Comparison of ENCODE assay signal across 8 cellular contexts in the genomic region with DNA sequence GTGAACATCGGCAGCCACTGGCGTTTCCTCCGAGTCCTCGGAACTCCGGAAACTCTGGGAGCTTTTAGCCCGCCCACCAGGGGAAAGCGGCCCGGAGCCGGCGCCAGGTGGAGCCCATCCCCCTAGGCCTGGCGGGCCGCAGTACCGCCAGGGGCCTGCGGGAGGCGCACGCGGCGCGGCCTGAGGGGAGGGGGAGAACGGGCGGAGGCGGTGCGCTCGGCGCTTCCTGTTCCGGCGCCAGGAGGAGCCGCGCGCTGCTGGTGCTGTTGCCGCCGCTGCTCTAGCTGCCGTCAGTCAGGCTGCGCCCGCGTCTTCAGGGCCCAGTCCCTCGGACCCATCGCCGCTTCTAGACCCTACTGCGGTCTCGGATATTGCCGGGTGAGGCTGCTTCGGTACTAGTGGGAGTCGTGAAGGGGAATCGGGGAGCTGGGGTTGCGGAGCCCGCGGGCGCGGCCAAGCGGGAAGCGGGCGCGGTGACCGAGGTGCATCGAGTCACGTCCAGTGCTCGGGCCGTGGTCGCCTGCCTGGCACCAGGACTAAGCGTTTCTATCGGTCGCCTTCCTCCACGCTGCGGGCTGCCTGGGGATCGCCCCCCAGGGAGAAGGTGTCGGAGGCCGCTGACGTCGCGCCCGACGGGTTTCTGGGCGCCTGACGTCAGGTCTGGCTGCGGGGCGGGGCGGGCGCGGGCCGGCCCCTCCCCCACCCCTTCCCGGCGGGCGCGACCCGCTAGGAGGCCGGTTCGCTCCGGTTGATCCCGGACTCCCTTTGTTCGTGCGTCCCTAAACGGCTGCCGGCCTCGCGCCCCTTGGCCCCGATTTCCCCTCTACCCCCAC. TPM values are rescaled to one million over a fixed set of nuclear protein-coding genes. Genes with fewer than 3 reads are reported as not detected.
A peak's percentile ranks its signal among the peaks of the same experiment; 100 is the strongest.
DNase-seq lines count a peak whose midpoint lies in the region; ATAC-seq and TF ChIP-seq lines count a peak whose summit lies in the region.

A gene (plus strand): TSS at position 222 of the 833 bp plus-strand sequence. CDS start 10,037 bp downstream, outside the sequence.

- H3K36me3 ChIP-seq in PC-9 (ENCODE audit: low read depth), result peaks cover 10% of the 10 kb centered on the region; the same call in 1 of the 2 replicates
- peaks cover 0 to 22% of the 10 kb centered on the region in 2 donors for H3K36me3 ChIP-seq in muscle layer of duodenum (ENCODE audit: control insufficient read depth in 1 of 2, insufficient read depth in 2 of 2, low read length in 2 of 2)

- peaks cover 43% of the 10 kb centered on the region for H4K20me1 ChIP-seq in PC-9 (ENCODE audit: insufficient read depth)

- peak within 1 kb of the TSS; percentile 98 for H3K27ac Mint-ChIP-seq in activated T-cell treated with anti-CD3 and anti-CD28 coated beads, Interleukin-2, amount 50 U/mL, for 24 hours

- peak within 1 kb of the TSS; percentile 89 for H3K4me3 Mint-ChIP-seq in activated T-cell treated with anti-CD3 and anti-CD28 coated beads, Interleukin-2, amount 50 U/mL, for 24 hours

- H3F3A ChIP-seq in PC-9 (ENCODE audit: insufficient read depth, low read depth), result peaks cover 35% of the 10 kb centered on the region

- peaks cover 17% of the 10 kb centered on the region for H3K4me1 ChIP-seq in PC-9 (replicated peaks; ENCODE audit: insufficient read depth)
- H3K4me1 ChIP-seq in muscle layer of duodenum (ENCODE audit: control insufficient read depth in 1 of 2, insufficient read depth in 2 of 2, low read length in 2 of 2), result peaks cover 16 to 33% of the 10 kb centered on the region in 2 donors

- CTCF ChIA-PET in PC-9 (lab: Charles Lee), result interaction anchor here (0.6 to 1.6 kb wide), 7 partner anchors 21 to 1789 kb away, joined by 3 to 7 read pairs (median 3); a partner anchor contains a TSS

- no peaks in the 10 kb centered on the region for H3K27me3 Mint-ChIP-seq in activated T-cell treated with anti-CD3 and anti-CD28 coated beads, Interleukin-2, amount 50 U/mL, for 24 hours

- H3K4me2 ChIP-seq in PC-9, result peak within 1 kb of the TSS; percentile 95

- DNase-seq in DMS53 (lab: John Stamatoyannopoulos, UW) (peak; percentile 96), KBM-7 (peak; percentile 97), PC-9 (peak; percentile 88 to 97)
- DNase-seq in activated T-cell treated with anti-CD3 and anti-CD28 coated beads, Interleukin-2, amount 50 U/mL, for 24 hours, result peak; percentile 97
- DNase-seq in stimulated activated CD8-positive, alpha-beta memory T cell treated with anti-CD3 and anti-CD28 coated beads, Interleukin-7, amount 100 ng/mL, for 4 hours (ENCODE audit: low read depth in 2 of 2), result peak; percentile 72 to 86

- no peaks in the 10 kb centered on the region for H3K9me3 ChIP-seq in PC-9 (ENCODE audit: insufficient read depth, low read depth)
- no peaks in the 10 kb centered on the region for H3K9me3 ChIP-seq in muscle layer of duodenum (ENCODE audit: control insufficient read depth in 1 of 2, low read length in 2 of 2)

- no peaks in the 10 kb centered on the region; the same call in 1 of the 2 replicates for H3K9me2 ChIP-seq in PC-9 (ENCODE audit: insufficient read depth)

- peak within 1 kb of the TSS; percentile 88 for H3K27ac ChIP-seq in PC-9
- H3K27ac ChIP-seq in muscle layer of duodenum (ENCODE audit: low read length), result peak within 1 kb of the TSS; percentile 98

- in situ Hi-C loops in KBM-7 (cut with MboI; ENCODE audit: low pct_unique_long_range_greater_than_20kb, low sequenced_read_pairs), result no loop called here

- H3K79me2 ChIP-seq in PC-9 (ENCODE audit: low read depth), result peaks cover 51% of the 10 kb centered on the region

- no peaks in the 10 kb centered on the region for H3K9me3 Mint-ChIP-seq in activated T-cell treated with anti-CD3 and anti-CD28 coated beads, Interleukin-2, amount 50 U/mL, for 24 hours

- POLR2A ChIA-PET in PC-9 (lab: Charles Lee; ENCODE audit: unreplicated experiment), result interaction anchor here (0.5 to 1.4 kb wide), 15 partner anchors 9 to 681 kb away, joined by 3 to 5 read pairs (median 4); a partner anchor contains a TSS

- no TSS peak for BruUV-seq in PC-9 (replicated peaks; lab: Mats Ljungman, UMichigan)

- peak within 1 kb of the TSS; percentile 80 for H3K4me3 ChIP-seq in PC-9
- H3K4me3 ChIP-seq in muscle layer of duodenum (ENCODE audit: low read depth in 1 of 2, low read length in 2 of 2), result peak within 1 kb of the TSS; percentile 81 to 84

- peaks cover 46% of the 10 kb centered on the region for H3K36me3 Mint-ChIP-seq in activated T-cell treated with anti-CD3 and anti-CD28 coated beads, Interleukin-2, amount 50 U/mL, for 24 hours (ENCODE audit: low read depth)

- intact Hi-C loops in PC-9 (cut with micrococcal nuclease; ENCODE audit: unreplicated experiment), result loop anchor here (1.0 to 2.0 kb wide), 2 partner anchors 25 to 52 kb away; no protein-coding TSS in a partner anchor

- peak within 1 kb of the TSS; percentile 94 for H2AFZ ChIP-seq in PC-9

- peak; percentile 86 for ATAC-seq in GM21619 (IDR thresholded peaks at IDR 0.05; ENCODE audit: unreplicated experiment)
- peak; percentile 99 for ATAC-seq in esophagus mucosa

- peaks cover 51% of the 10 kb centered on the region for H3K4me1 Mint-ChIP-seq in activated T-cell treated with anti-CD3 and anti-CD28 coated beads, Interleukin-2, amount 50 U/mL, for 24 hours (ENCODE audit: low read depth)

- no peaks in the 10 kb centered on the region for H3K27me3 ChIP-seq in PC-9 (ENCODE audit: insufficient read depth, low read depth)
- no peaks in the 10 kb centered on the region for H3K27me3 ChIP-seq in muscle layer of duodenum (ENCODE audit: low read depth, low read length)

- TF ChIP-seq CTCF in PC-9 (conservative IDR thresholded peaks at IDR 0.05), result peak; percentile 94

RNA-seq across cellular contexts. Expression of the gene that starts here (rescaled TPM):
- 54.3 and 79.7 TPM in 2 replicates for total RNA-seq in PC-9 (2021)
- total RNA-seq in esophagus mucosa, result 58.4 TPM

Comparison
In these comparisons a context has a peak if more than half of its experiments do, and no peak if none do; other contexts are left out.
1. Peak in every context shown above with its lines: DNase-seq, ATAC-seq, H3K4me3 ChIP-seq and H3K27ac ChIP-seq.